In genomic region chr18:2654105-2654827, GRCh38 we compare ENCODE assay signal across 8 cellular contexts.
DNase-seq lines count a peak whose midpoint lies in the region; ATAC-seq and TF ChIP-seq lines count a peak whose summit lies in the region.

No MANE protein-coding gene starts in this region.

- no peak for TF ChIP-seq CTCF in AG04449 (IDR thresholded peaks at IDR 0.05; ENCODE audit: insufficient read depth, low read length, missing control alignments)
- TF ChIP-seq CTCF in HL-60 (IDR thresholded peaks at IDR 0.05; ENCODE audit: insufficient read depth, low read length): no peak

- H3K4me1 ChIP-seq in muscle layer of colon (ENCODE audit: insufficient read depth, low read length): peaks cover 23% of the 10 kb centered on the region

- ATAC-seq in HG02840 (IDR thresholded peaks at IDR 0.05; ENCODE audit: low FRiP score, unreplicated experiment): no peak

- no peaks in the 10 kb centered on the region for H3K9me3 ChIP-seq in muscle layer of colon (ENCODE audit: low read length)

- H3K27me3 ChIP-seq in HL-60 (ENCODE audit: insufficient read depth, poor library complexity, severe bottlenecking): no peaks in the 10 kb centered on the region
- H3K27me3 ChIP-seq in muscle layer of colon (ENCODE audit: control insufficient read depth in 1 of 2, insufficient read depth in 2 of 2, low read length in 2 of 2): no peaks in the 10 kb centered on the region

- H3K4me3 ChIP-seq in AG04449 (ENCODE audit: low read depth, low read length) (peak overlapping the region; percentile 88), HL-60 (replicated peaks; ENCODE audit: insufficient read depth, low read length) (peak overlapping the region; percentile 64), muscle layer of colon (ENCODE audit: low read depth in 1 of 2, low read length in 2 of 2) (peak overlapping the region; percentile 78 to 91)

- no peak for DNase-seq in AG04449 (ENCODE audit: low read depth, low spot score)
- DNase-seq in HL-60 (ENCODE audit: low read depth in 1 of 2, low spot score in 1 of 2): peak in 1 of 2 experiments; percentile 38
- DNase-seq in caudate nucleus (lab: John Stamatoyannopoulos, UW): no peak
- DNase-seq in NCI-H1417 treated with DMSO at 0.1 percent for 48 hours (lab: John Stamatoyannopoulos, UW): no peak
- no peak for DNase-seq in GM19240 (ENCODE audit: insufficient read length, low spot score)
- DNase-seq in HK-2 (ENCODE audit: unreplicated experiment): no peak

- H3K36me3 ChIP-seq in muscle layer of colon (ENCODE audit: insufficient read depth, low read length): no peaks in the 10 kb centered on the region

- CTCF ChIA-PET in AG04449 (lab: Yijun Ruan, JAX): no interaction called here

- H3K27ac ChIP-seq in HL-60 (replicated peaks) (peak overlapping the region; percentile 99), caudate nucleus (ENCODE audit: low read depth, low read length) (peak overlapping the region; percentile 96), muscle layer of colon (ENCODE audit: low read depth, low read length) (peak overlapping the region; percentile 96)

- POLR2A ChIA-PET in AG04449 (lab: Yijun Ruan, JAX): no interaction called here

- peak overlapping the region; percentile 71 for H3K9ac ChIP-seq in muscle layer of colon (ENCODE audit: low read length)
